Comparison of ENCODE assay signal across 40 cellular contexts in the genomic region with DNA sequence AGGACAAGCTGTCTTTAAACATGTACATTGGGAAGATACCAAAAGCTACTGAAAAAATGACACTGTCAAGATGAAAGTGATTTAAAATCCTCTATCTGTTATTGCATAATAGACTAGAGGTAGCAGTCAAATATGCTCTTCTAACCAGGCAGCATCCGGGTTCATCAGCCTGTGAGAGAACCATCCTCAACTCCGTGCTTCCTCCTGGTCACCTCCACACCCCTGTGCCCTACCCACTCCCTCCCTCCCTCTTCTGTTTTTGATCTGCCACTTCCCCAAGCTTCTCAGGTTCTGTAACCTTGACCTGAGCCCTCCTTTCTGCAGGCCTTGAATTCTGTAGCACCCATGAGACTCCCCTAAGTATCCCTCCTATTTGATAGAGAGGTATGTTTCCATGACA. TPM values are rescaled to one million over a fixed set of nuclear protein-coding genes. Genes with fewer than 3 reads are reported as not detected.
DNase-seq lines count a peak whose midpoint lies in the region; ATAC-seq, FAIRE-seq and TF ChIP-seq lines count a peak whose summit lies in the region.
"Had no signal": no experiment of that assay in that cellular context is flagged by ENCODE, and none has a peak within 500 bp of the region (broad histone marks: within the 10 kb centered on the region; RNA-seq: fewer than 3 reads in every experiment).

No MANE protein-coding gene starts in this region.

- H3K4me3 ChIP-seq in mucosa of descending colon (no peak overlapping the region), lower leg skin (ENCODE audit: low read depth, poor library complexity, severe bottlenecking) (no peak overlapping the region), small intestine (ENCODE audit: low read depth in 1 of 2, low read length in 2 of 2) (no peak overlapping the region)
- H3K4me3 ChIP-seq: A549; BLaER1; BLaER1 treated with 17β-estradiol and CSF1 and Interleukin-3, amounts not matched to agents 10 nM and 100 nM had no signal

- H3K4me1 ChIP-seq in mucosa of descending colon (ENCODE audit: low read depth) (no peaks in the 10 kb centered on the region), small intestine (ENCODE audit: control insufficient read depth in 2 of 2, insufficient read depth in 1 of 2, low read depth in 1 of 2, low read length in 1 of 2) (no peaks in the 10 kb centered on the region)
- H3K4me1 ChIP-seq: BE2C, BLaER1, Caco-2 had no signal

- intact Hi-C loops in left colon (cut with DNase I, micrococcal nuclease): no loop called here
- intact Hi-C loops in mucosa of descending colon (cut with DNase I, micrococcal nuclease): no loop called here
- intact Hi-C loops in lower leg skin (cut with DNase I; ENCODE audit: low total_unique reads): no loop called here

- WGBS in lower leg skin, 2 donors: 74 to 75% methylated on average over 2 of the region's 2 CpGs
- WGBS in small intestine, 3 donors: 57 to 75% (median 64%) methylated on average over 2 of the region's 2 CpGs

- H3K36me3 ChIP-seq in mucosa of descending colon (ENCODE audit: low read depth): no peaks in the 10 kb centered on the region
- H3K36me3 ChIP-seq in small intestine (ENCODE audit: control insufficient read depth in 2 of 2, insufficient read depth in 2 of 2, low read length in 2 of 2): no peaks in the 10 kb centered on the region
- H3K36me3 ChIP-seq: BE2C; BLaER1; BLaER1 treated with 17β-estradiol and CSF1 and Interleukin-3, amounts not matched to agents 10 nM and 100 nM had no signal

- peak; percentile 74 for ATAC-seq in left colon
- peak; percentile 76 for ATAC-seq in mucosa of descending colon
- ATAC-seq: A549; CD8-positive, alpha-beta T cell had no signal

- no peak for TF ChIP-seq POLR2A in lower leg skin (IDR thresholded peaks at IDR 0.05)

- H3K27me3 ChIP-seq in small intestine (ENCODE audit: control insufficient read depth in 2 of 2, insufficient read depth in 2 of 2, low read length in 2 of 2): no peaks in the 10 kb centered on the region
- H3K27me3 ChIP-seq: BE2C; BLaER1; BLaER1 treated with 17β-estradiol and CSF1 and Interleukin-3, amounts not matched to agents 10 nM and 100 nM had no signal

- TF ChIP-seq CTCF in mucosa of descending colon (IDR thresholded peaks at IDR 0.05): no peak
- TF ChIP-seq CTCF in lower leg skin (IDR thresholded peaks at IDR 0.05): no peak

- DNase-seq in NK-92 treated with Interleukin-12 subunit alpha and Interleukin-12 subunit beta, amount 100 ng/mL, for 24 hours (lab: John Stamatoyannopoulos, UW): peak; percentile 4
- DNase-seq in NK-92 (lab: John Stamatoyannopoulos, UW; ENCODE audit: unreplicated experiment): no peak
- no peak for DNase-seq in left colon
- DNase-seq in mucosa of descending colon: peak in 2 of 3 donors; percentile 25 to 28
- no peak for DNase-seq in lower leg skin (ENCODE audit: low spot score in 2 of 2)
- DNase-seq in small intestine: no peak
- DNase-seq: 8988T; ACHN; AML-193; BE2C; C1 segment of cervical spinal cord; Caco-2; Calu3; CD4-positive, alpha-beta memory T cell; CD4-positive, alpha-beta T cell; CD4-positive, CD25-positive, alpha-beta regulatory T cell; CD8-positive, alpha-beta memory T cell; CD8-positive, alpha-beta T cell; COR-L47; DMS 273 treated with DMSO at 0.1 percent for 48 hours; DMS153; DMS53; DMS79; DMS79 treated with DMSO at 0.1 percent for 48 hours; DND-41; EL had no signal

- no peak overlapping the region for H3K27ac ChIP-seq in small intestine (ENCODE audit: low read depth in 1 of 2, low read length in 1 of 2)
- H3K27ac ChIP-seq: 22Rv1; A549; BLaER1; BLaER1 treated with 17β-estradiol and CSF1 and Interleukin-3, amounts not matched to agents 10 nM and 100 nM; C4-2B had no signal

- no peaks in the 10 kb centered on the region for H3K9me3 ChIP-seq in mucosa of descending colon
- H3K9me3 ChIP-seq in small intestine (ENCODE audit: control insufficient read depth, low read depth): no peaks in the 10 kb centered on the region
- H3K9me3 ChIP-seq: A549; BE2C; BLaER1; BLaER1 treated with 17β-estradiol and CSF1 and Interleukin-3, amounts not matched to agents 10 nM and 100 nM; Caco-2 had no signal

- FAIRE-seq in small intestine (lab: Jason Lieb, UNC): no peak
- FAIRE-seq: A204.1, A549, D721Med had no signal

RNA-seq across cellular contexts. Expression of a gene that starts 5.9 kb away (rescaled TPM):
- 100 to 1,000 TPM in 1 of 2 donors, 10 to 100 TPM in 1; 94.9 to 103 TPM for total RNA-seq in left colon
- 100 to 1,000 TPM in 1 of 3 donors, 10 to 100 TPM in 2; 27.8 to 109 (median 96.7) TPM for total RNA-seq in mucosa of descending colon
- 1 to 10 TPM in 1 of 4 donors, under 1 TPM in 1, not detected in 2; 0.84 to 1.9 TPM for total RNA-seq in lower leg skin
- polyA plus RNA-seq in small intestine: not detected
- total RNA-seq: A172; A673; B cell; Calu3; CD4-positive, alpha-beta memory T cell; CD4-positive, CD25-positive, alpha-beta regulatory T cell; CD8-positive, alpha-beta memory T cell; CD8-positive, alpha-beta T cell; Daoy had no signal
- polyA plus RNA-seq: AG04450; BJ; CD14-positive monocyte; CD4-positive, alpha-beta memory T cell; CD4-positive, CD25-positive, alpha-beta regulatory T cell; CD8-positive, alpha-beta memory T cell had no signal

RNA-seq across cellular contexts. Expression of a gene that starts 48.1 kb away (rescaled TPM):
- total RNA-seq in left colon: 10 to 100 TPM; 23.9 to 26.5 TPM
- 10 to 100 TPM; 16.7 to 24.0 (median 23.9) TPM for total RNA-seq in mucosa of descending colon
- total RNA-seq in lower leg skin: 10 to 100 TPM in 3 of 4 donors, 1 to 10 TPM in 1; 8.0 to 10.9 (median 10.6) TPM
- 10 to 100 TPM in 1 of 3 donors, 1 to 10 TPM in 2; 4.6 to 12.5 (median 7.8) TPM for polyA plus RNA-seq in small intestine

Comparison
In these comparisons a context has a peak if more than half of its experiments do, and no peak if none do; other contexts are left out.
1. DNase-seq: peak in NK-92 treated with Interleukin-12 subunit alpha and Interleukin-12 subunit beta, amount 100 ng/mL, for 24 hours (single experiment) and mucosa of descending colon (2 of 3); none in NK-92 (single experiment), left colon (0 of 2), lower leg skin (0 of 2) and small intestine (single experiment).
2. RNA of a gene that starts 5.9 kb away (total RNA-seq): 94.9 to 103 TPM in left colon and 27.8 to 109 TPM in mucosa of descending colon; 0.84 to 1.9 TPM in lower leg skin; every median in the first group is over 4 times any median in the second.